Comparison of ENCODE assay signal across 8 cellular contexts in genomic region chr10:99329238-99329890, GRCh38. TPM values are rescaled to one million over a fixed set of nuclear protein-coding genes. Genes with fewer than 3 reads are reported as not detected.
DNase-seq lines count a peak whose midpoint lies in the region; ATAC-seq and TF ChIP-seq lines count a peak whose summit lies in the region.

Gene CNNM1, plus strand, starts transcription at chr10:99329356. Its CDS starts 32 bp downstream, at chr10:99329388.

- H3K9me3 ChIP-seq in neuron (ENCODE audit: low read length) (no peaks in the 10 kb centered on the region), uterus (no peaks in the 10 kb centered on the region)

- peak within 1 kb of the TSS; percentile 51 for H3K4me3 ChIP-seq in AG09309 (ENCODE audit: control insufficient read depth, low read depth, low read length)
- peak within 1 kb of the TSS; percentile 21 for H3K4me3 ChIP-seq in fibroblast of pulmonary artery (replicated peaks; ENCODE audit: low read depth, low read length)
- peak within 1 kb of the TSS; percentile 16 for H3K4me3 ChIP-seq in neuron (ENCODE audit: low read length)
- H3K4me3 ChIP-seq in uterus, result peak within 1 kb of the TSS; percentile 18 to 53

- TF ChIP-seq POLR2A in uterus (IDR thresholded peaks at IDR 0.05), result no peak

- H3K27ac ChIP-seq in uterus, result no peak within 1 kb of the TSS

- peaks cover 56% of the 10 kb centered on the region for H3K27me3 Mint-ChIP-seq in activated CD8-positive, alpha-beta memory T cell treated with anti-CD3 and anti-CD28 coated beads, Interleukin-2, amount 10 ng/mL, durations not matched to agents 7 days and 5 days

- intact Hi-C loops in uterus (cut with DNase I; ENCODE audit: low total_unique reads), result no loop called here

- no peak for DNase-seq in AG09309 (ENCODE audit: low read depth)
- DNase-seq in HS-5 (ENCODE audit: low read depth), result peak; percentile 23
- peak; percentile 43 for DNase-seq in activated CD8-positive, alpha-beta memory T cell treated with anti-CD3 and anti-CD28 coated beads, Interleukin-2, amount 10 ng/mL, durations not matched to agents 7 days and 5 days
- no peak for DNase-seq in fibroblast of pulmonary artery (ENCODE audit: low read depth)
- DNase-seq in uterus, result peak in 1 of 2 donors; percentile 22

- no peak within 1 kb of the TSS for H3K4me3 Mint-ChIP-seq in activated CD8-positive, alpha-beta memory T cell treated with anti-CD3 and anti-CD28 coated beads, Interleukin-2, amount 10 ng/mL, durations not matched to agents 7 days and 5 days

- peaks cover 4% of the 10 kb centered on the region for H3K36me3 Mint-ChIP-seq in activated CD8-positive, alpha-beta memory T cell treated with anti-CD3 and anti-CD28 coated beads, Interleukin-2, amount 10 ng/mL, durations not matched to agents 7 days and 5 days

- ATAC-seq in GM19035 (IDR thresholded peaks at IDR 0.05; ENCODE audit: unreplicated experiment) (peak; percentile 72), HG02938 (IDR thresholded peaks at IDR 0.05; ENCODE audit: unreplicated experiment) (no peak)
- ATAC-seq in activated CD8-positive, alpha-beta memory T cell treated with anti-CD3 and anti-CD28 coated beads, Interleukin-2, amount 10 ng/mL, durations not matched to agents 7 days and 5 days, result peak; percentile 23

- H2AFZ ChIP-seq in neuron (ENCODE audit: low read depth, low read length), result peak within 1 kb of the TSS; percentile 55

- no peak within 1 kb of the TSS for H3K27ac Mint-ChIP-seq in activated CD8-positive, alpha-beta memory T cell treated with anti-CD3 and anti-CD28 coated beads, Interleukin-2, amount 10 ng/mL, durations not matched to agents 7 days and 5 days

- TF ChIP-seq CTCF in AG09309 (IDR thresholded peaks at IDR 0.05; ENCODE audit: control insufficient read depth, insufficient read depth, low read depth, low read length, missing control alignments) (no peak), fibroblast of pulmonary artery (IDR thresholded peaks at IDR 0.05; ENCODE audit: low read length, missing control alignments) (no peak), uterus (IDR thresholded peaks at IDR 0.05) (no peak)

- H3K9me3 Mint-ChIP-seq in activated CD8-positive, alpha-beta memory T cell treated with anti-CD3 and anti-CD28 coated beads, Interleukin-2, amount 10 ng/mL, durations not matched to agents 7 days and 5 days (ENCODE audit: low read depth), result no peaks in the 10 kb centered on the region

- peaks cover 6% of the 10 kb centered on the region for H3K4me1 Mint-ChIP-seq in activated CD8-positive, alpha-beta memory T cell treated with anti-CD3 and anti-CD28 coated beads, Interleukin-2, amount 10 ng/mL, durations not matched to agents 7 days and 5 days

- peaks cover 55% of the 10 kb centered on the region for H3K27me3 ChIP-seq in neuron (ENCODE audit: insufficient read depth, low read length)
- H3K27me3 ChIP-seq in uterus, result peaks cover 0 to 7% of the 10 kb centered on the region in 2 donors

- H3K36me3 ChIP-seq in neuron (ENCODE audit: insufficient read depth, low read length) (no peaks in the 10 kb centered on the region), uterus (no peaks in the 10 kb centered on the region)

- CTCF ChIA-PET in activated CD8-positive, alpha-beta memory T cell treated with anti-CD3 and anti-CD28 coated beads, Interleukin-2, amount 10 ng/mL, durations not matched to agents 7 days and 5 days (lab: Charles Lee), result no interaction called here

- H3K4me1 ChIP-seq in neuron (ENCODE audit: insufficient read depth, low read length) (no peaks in the 10 kb centered on the region), uterus (no peaks in the 10 kb centered on the region)

RNA-seq across cellular contexts. Expression of gene CNNM1, which starts in this region (rescaled TPM):
- not detected for total RNA-seq in activated CD8-positive, alpha-beta memory T cell treated with anti-CD3 and anti-CD28 coated beads, Interleukin-2, amount 10 ng/mL, durations not matched to agents 7 days and 5 days
- total RNA-seq in uterus, result 1 to 10 TPM in 2 of 4 donors, under 1 TPM in 1, not detected in 1; 0.88 to 1.7 (median 1.5) TPM

Comparison
In these comparisons a context has a peak if more than half of its experiments do, and no peak if none do; other contexts are left out.
1. Peak in DNase-seq and ATAC-seq in activated CD8-positive, alpha-beta memory T cell treated with anti-CD3 and anti-CD28 coated beads, Interleukin-2, amount 10 ng/mL, durations not matched to agents 7 days and 5 days; RNA of the gene not detected or under 1 TPM.